Comparison of ENCODE assay signal across 8 cellular contexts in genomic region chr4:39638358-39639239, GRCh38.
DNase-seq lines count a peak whose midpoint lies in the region; TF ChIP-seq lines count a peak whose summit lies in the region.

Gene SMIM14, minus strand, starts transcription at chr4:39638865. Its CDS starts 33,720 bp downstream, at chr4:39605145.

- peak within 1 kb of the TSS; percentile 93 for H3K9ac ChIP-seq in SK-N-MC (ENCODE audit: insufficient read length)

- H3K27me3 Mint-ChIP-seq in activated naive CD4-positive, alpha-beta T cell treated with anti-CD3 and anti-CD28 coated beads, Interleukin-2, amount 50 U/mL, for 24 hours = no peaks in the 10 kb centered on the region

- H3K4me3 Mint-ChIP-seq in activated naive CD4-positive, alpha-beta T cell treated with anti-CD3 and anti-CD28 coated beads, Interleukin-2, amount 50 U/mL, for 24 hours = peak within 1 kb of the TSS; percentile 93

- no peaks in the 10 kb centered on the region for H3K9me3 ChIP-seq in SK-N-MC (ENCODE audit: low read depth, low read length)

- peaks cover 53% of the 10 kb centered on the region for H3K4me1 Mint-ChIP-seq in activated naive CD4-positive, alpha-beta T cell treated with anti-CD3 and anti-CD28 coated beads, Interleukin-2, amount 50 U/mL, for 24 hours

- peak within 1 kb of the TSS; percentile 91 for H3K4me3 ChIP-seq in SK-N-MC

- CTCF ChIA-PET in HEK293T (lab: Yijun Ruan, JAX) = interaction anchor here (0.6 to 1.5 kb wide), 3 partner anchors 9 to 169 kb away, joined by 3 to 5 read pairs (median 4); no protein-coding TSS in a partner anchor

- peak within 1 kb of the TSS; percentile 79 for H3K27ac Mint-ChIP-seq in activated naive CD4-positive, alpha-beta T cell treated with anti-CD3 and anti-CD28 coated beads, Interleukin-2, amount 50 U/mL, for 24 hours

- H3K36me3 Mint-ChIP-seq in activated naive CD4-positive, alpha-beta T cell treated with anti-CD3 and anti-CD28 coated beads, Interleukin-2, amount 50 U/mL, for 24 hours = no peaks in the 10 kb centered on the region

- H3K27ac ChIP-seq in SK-N-MC = peak within 1 kb of the TSS; percentile 87

- DNase-seq in GM04503 (ENCODE audit: low read depth) (peak; percentile 86), HEK293T (ENCODE audit: extremely low spot score) (peak; percentile 91), NAMALWA (ENCODE audit: low spot score) (peak; percentile 96), SK-N-MC (ENCODE audit: low read depth, low spot score) (peak; percentile 78), germinal center (ENCODE audit: low spot score) (peak; percentile 87), nucleus accumbens (lab: John Stamatoyannopoulos, UW) (peak; percentile 74 to 99 (median 97)), superior temporal gyrus (ENCODE audit: extremely low spot score) (peak; percentile 98)

- H3K36me3 ChIP-seq in SK-N-MC (ENCODE audit: insufficient read depth, low read length) = no peaks in the 10 kb centered on the region

- POLR2A ChIA-PET in HEK293T (lab: Yijun Ruan, JAX) = interaction anchor here (0.6 to 2.4 kb wide), 20 partner anchors 8 to 180 kb away, joined by 3 to 20 read pairs (median 4); partner anchors contain the start of genes LIAS, RPL9, UBE2K and UGDH

- no peaks in the 10 kb centered on the region for H3K9me3 Mint-ChIP-seq in activated naive CD4-positive, alpha-beta T cell treated with anti-CD3 and anti-CD28 coated beads, Interleukin-2, amount 50 U/mL, for 24 hours

TF ChIP-seq in HEK293T, 16 proteins besides CTCF, POLR2A, EP300 and RAD21:
- TF ChIP-seq NFRKB (IDR thresholded peaks at IDR 0.05) (no peak), BHLHE40 (IDR thresholded peaks at IDR 0.05; ENCODE audit: borderline replicate concordance) (no peak), L3MBTL2 (conservative IDR thresholded peaks at IDR 0.05) (peak; percentile 85), SP1 (IDR thresholded peaks at IDR 0.05) (no peak), PKNOX1 (IDR thresholded peaks at IDR 0.05) (peak; percentile 76; the same call in 1 of the 2 replicates)

Comparison
In these comparisons a context has a peak if more than half of its experiments do, and no peak if none do; other contexts are left out.
1. Peak in every context shown above with its lines: DNase-seq, H3K4me3 ChIP-seq and H3K27ac ChIP-seq.